ENCODE assay signal across 23 cellular contexts in the genomic region with DNA sequence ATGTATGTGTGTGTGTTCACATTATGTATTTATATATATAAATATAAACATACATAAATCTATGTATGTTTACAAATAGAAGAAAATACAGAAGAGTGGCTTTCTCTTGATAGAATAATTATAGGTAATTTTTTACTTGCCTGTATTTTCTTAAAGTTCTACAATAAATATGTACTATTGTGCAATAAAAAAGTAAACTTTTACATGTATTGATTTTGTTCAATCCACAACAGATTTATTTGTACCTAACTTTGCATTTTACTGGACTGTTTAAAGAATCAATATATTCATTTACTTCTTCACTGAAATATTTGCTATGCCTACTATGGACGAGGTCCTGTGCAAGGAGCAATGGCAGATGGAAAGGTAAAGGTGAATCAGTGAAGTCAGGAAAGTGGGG.
"Had no signal": no experiment of that assay in that cellular context is flagged by ENCODE, and none has a peak within 500 bp of the region (broad histone marks: within the 10 kb centered on the region; RNA-seq: fewer than 3 reads in every experiment).

No MANE protein-coding gene starts in this region.

- H3K4me2 ChIP-seq: hepatocyte had no signal

- H3K4me1 ChIP-seq: colonic mucosa, esophagus muscularis mucosa, gastroesophageal sphincter, heart left ventricle, lower lobe of right lung had no signal

- ATAC-seq: foreskin keratinocyte, gastroesophageal sphincter, heart left ventricle, left colon, left ventricle myocardium superior, lower lobe of right lung, mucosa of descending colon had no signal

- H3K79me2 ChIP-seq: hepatocyte had no signal

- H3K27me3 ChIP-seq: colonic mucosa, dorsolateral prefrontal cortex, esophagus muscularis mucosa, foreskin keratinocyte, gastroesophageal sphincter, heart left ventricle, hepatocyte had no signal

- H3K4me3 ChIP-seq: colonic mucosa, dorsolateral prefrontal cortex, esophagus muscularis mucosa, gastroesophageal sphincter, heart left ventricle, hepatocyte, lower lobe of right lung, mucosa of descending colon had no signal

- H2AFZ ChIP-seq: hepatocyte had no signal

- FAIRE-seq: endothelial cell of umbilical vein, frontal cortex, kidney had no signal

- H3K9me3 ChIP-seq: colonic mucosa, esophagus muscularis mucosa, gastroesophageal sphincter, heart left ventricle, lower lobe of right lung, mucosa of descending colon had no signal

- H3K36me3 ChIP-seq: colonic mucosa, esophagus muscularis mucosa, gastroesophageal sphincter, heart left ventricle, lower lobe of right lung had no signal

- DNase-seq: colonic mucosa; dermis blood vessel endothelial cell; dorsolateral prefrontal cortex; effector CD4-positive, alpha-beta T cell; effector memory CD4-positive, alpha-beta T cell; foreskin keratinocyte; heart left ventricle; hypothalamus; immature natural killer cell; islet precursor cell; kidney; kidney glomerular epithelial cell; left colon; left ventricle myocardium superior; lower lobe of right lung; mesenchymal stem cell; mucosa of descending colon; naive B cell had no signal

- H3K27ac ChIP-seq: colonic mucosa, dorsolateral prefrontal cortex, esophagus muscularis mucosa, foreskin keratinocyte, gastroesophageal sphincter, heart left ventricle, hepatocyte, lower lobe of right lung had no signal
